Comparison of ENCODE assay signal across 18 cellular contexts in the genomic region with DNA sequence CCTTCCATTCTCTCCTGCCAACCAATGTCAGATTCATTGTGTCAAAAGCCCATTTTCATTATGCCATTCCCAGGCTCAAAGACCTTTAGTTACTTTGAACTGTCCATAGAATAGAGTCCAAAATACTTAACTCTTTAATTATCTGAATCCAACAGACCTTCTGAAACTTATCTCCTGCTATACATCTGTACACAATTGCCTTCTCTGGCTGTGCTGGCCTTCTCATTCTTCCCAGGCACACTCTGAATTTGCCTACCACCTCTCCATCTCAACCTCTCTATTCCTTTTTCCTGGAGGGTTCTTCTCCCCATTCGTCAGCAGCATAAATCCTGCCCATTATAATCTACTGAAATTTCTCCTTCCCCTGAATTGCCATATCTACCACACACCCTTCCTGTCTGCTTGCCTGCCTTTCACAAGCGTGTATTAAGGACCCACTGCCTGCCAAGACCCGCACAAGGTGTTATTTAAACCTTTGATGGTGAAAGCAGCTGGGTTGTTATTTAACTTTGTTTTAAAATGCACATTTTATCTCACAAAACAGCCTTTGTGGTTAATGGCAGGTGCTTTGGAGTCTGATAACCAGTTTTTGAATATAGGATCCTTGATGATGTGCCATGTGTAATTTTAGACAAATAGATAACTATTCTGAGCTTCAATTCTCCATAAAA.
A peak's percentile ranks its signal among the peaks of the same experiment; 100 is the strongest.
DNase-seq lines count a peak whose midpoint lies in the region; ATAC-seq, FAIRE-seq and TF ChIP-seq lines count a peak whose summit lies in the region.
"Had no signal": no experiment of that assay in that cellular context is flagged by ENCODE, and none has a peak within 500 bp of the region (broad histone marks: within the 10 kb centered on the region; RNA-seq: fewer than 3 reads in every experiment).

No MANE protein-coding gene starts in this region.

- no peak overlapping the region for H2BK15ac ChIP-seq in neuronal stem cell (ENCODE audit: low read length)

- no peak overlapping the region for H3K9ac ChIP-seq in neuronal stem cell (ENCODE audit: low read depth, low read length, poor library complexity)
- H3K9ac ChIP-seq: GM23248 had no signal

- H3K27ac ChIP-seq in A549 (peak overlapping the region; percentile 54 to 74; a peak in 5 of 6 replicates), VCaP (peak overlapping the region; percentile 78), neuronal stem cell (replicated peaks; ENCODE audit: low read length) (no peak overlapping the region), coronary artery (no peak overlapping the region), caudate nucleus (ENCODE audit: low read depth, low read length) (no peak overlapping the region)
- H3K27ac ChIP-seq: GM23248 had no signal

- no peak overlapping the region for H3K14ac ChIP-seq in neuronal stem cell (ENCODE audit: low read length)

- H3K36me3 ChIP-seq in neuronal stem cell (replicated peaks in 1 of 2; ENCODE audit: control insufficient read depth in 2 of 2, insufficient read depth in 2 of 2, low read length in 2 of 2) = peaks cover 0 to 10% of the 10 kb centered on the region in 2 donors
- H3K36me3 ChIP-seq: HAP-1 had no signal

- H4K91ac ChIP-seq in neuronal stem cell (ENCODE audit: low read depth, low read length, poor library complexity) = no peak overlapping the region

- H3K18ac ChIP-seq in neuronal stem cell (ENCODE audit: low read length) = peak overlapping the region; percentile 30

- H3K79me1 ChIP-seq in neuronal stem cell (ENCODE audit: low read depth, low read length) = peaks cover 2% of the 10 kb centered on the region

- no peak for TF ChIP-seq POLR2A in A549 (IDR thresholded peaks at IDR 0.05; ENCODE audit: low read length)

- no peaks in the 10 kb centered on the region for H3K27me3 ChIP-seq in neuronal stem cell (ENCODE audit: control insufficient read depth in 3 of 3, insufficient read depth in 3 of 3, low read depth in 1 of 3, low read length in 3 of 3)

- FAIRE-seq in A549 (lab: Jason Lieb, UNC) = no peak
- FAIRE-seq: HTR-8/SVneo had no signal

- H3K4me3 ChIP-seq in A549 (no peak overlapping the region), neuronal stem cell (ENCODE audit: low read length in 2 of 2) (no peak overlapping the region), coronary artery (no peak overlapping the region)
- H3K4me3 ChIP-seq: GM23248, HAP-1 had no signal

- no peak for DNase-seq in A549 (ENCODE audit: low read depth in 1 of 2, low spot score in 1 of 2)
- peak; percentile 88 for DNase-seq in OCI-M1 (lab: John Stamatoyannopoulos, UW)
- DNase-seq in neuronal stem cell (ENCODE audit: low spot score) = no peak
- no peak for DNase-seq in coronary artery (ENCODE audit: low spot score)
- DNase-seq in Kasumi-1 (lab: John Stamatoyannopoulos, UW) = no peak
- DNase-seq in caudate nucleus (lab: John Stamatoyannopoulos, UW) = no peak
- DNase-seq: CD4-positive, alpha-beta T cell; COR-L47; DMS79 treated with DMSO at 0.1 percent for 48 hours; GM23248; NCI-H1436; NCI-H187 treated with DMSO at 0.1 percent for 48 hours; NCI-H2107; NCI-H748 treated with DMSO at 0.1 percent for 48 hours; Right ventricle myocardium superior had no signal

- H3K23ac ChIP-seq in neuronal stem cell (ENCODE audit: low read depth, low read length, poor library complexity) = no peak overlapping the region

- H3K9me3 ChIP-seq in A549 (no peaks in the 10 kb centered on the region), neuronal stem cell (replicated peaks in 1 of 2; ENCODE audit: control insufficient read depth in 2 of 2, insufficient read depth in 1 of 2, low read depth in 1 of 2, low read length in 2 of 2) (no peaks in the 10 kb centered on the region)
- H3K9me3 ChIP-seq: HAP-1 had no signal

- H3K4me2 ChIP-seq in A549 (peak overlapping the region; percentile 54), neuronal stem cell (ENCODE audit: insufficient read depth, low read length, poor library complexity, severe bottlenecking) (no peak overlapping the region)

- TF ChIP-seq CTCF in A549 (IDR thresholded peaks at IDR 0.05) (no peak), VCaP (conservative IDR thresholded peaks at IDR 0.05) (no peak), coronary artery (IDR thresholded peaks at IDR 0.05) (no peak)

- no peak for TF ChIP-seq EP300 in A549 (IDR thresholded peaks at IDR 0.05)

- CTCF ChIA-PET in A549 (lab: Yijun Ruan, JAX) = interaction anchor here (0.8 to 1.2 kb wide), 3 partner anchors 9 to 16 kb away, joined by 3 to 4 read pairs (median 3); no protein-coding TSS in a partner anchor

- WGBS in A549 (ENCODE audit: missing lambda C conversion rate) = 98% methylated on average over 3 of the region's 3 CpGs
- WGBS in neuronal stem cell (ENCODE audit: extremely low coverage in 2 of 2, insufficient read length in 2 of 2, insufficient replicate concordance in 1 of 2), 2 donors = no CpG with 5 or more reads among the region's 3 CpGs

- no peak overlapping the region for H3K4ac ChIP-seq in neuronal stem cell (ENCODE audit: low read length)

- H2BK12ac ChIP-seq in neuronal stem cell (ENCODE audit: low read length) = no peak overlapping the region

- H2AK5ac ChIP-seq in neuronal stem cell (ENCODE audit: low read depth, low read length) = no peak overlapping the region

- no peak overlapping the region for H2BK5ac ChIP-seq in neuronal stem cell (ENCODE audit: low read length)

- TF ChIP-seq RAD21 in A549 (conservative IDR thresholded peaks at IDR 0.05 in 1 of 2, IDR thresholded peaks at IDR 0.05 in 1 of 2) = no peak

- no peak overlapping the region for H4K8ac ChIP-seq in neuronal stem cell (ENCODE audit: low read depth, low read length)

- POLR2A ChIA-PET in A549 (lab: Yijun Ruan, JAX) = no interaction called here

- ATAC-seq in A549 = no peak

- H2BK120ac ChIP-seq in neuronal stem cell (ENCODE audit: low read depth, low read length) = no peak overlapping the region

- no peak overlapping the region for H2AFZ ChIP-seq in neuronal stem cell (ENCODE audit: low read length)
- H2AFZ ChIP-seq: GM23248 had no signal

- H3K4me1 ChIP-seq in A549 (peaks cover 33% of the 10 kb centered on the region), neuronal stem cell (ENCODE audit: control insufficient read depth in 2 of 2, insufficient read depth in 1 of 2, low read depth in 1 of 2, low read length in 2 of 2) (peaks cover 1 to 10% of the 10 kb centered on the region in 2 donors)
- H3K4me1 ChIP-seq: HAP-1 had no signal

TF ChIP-seq in A549, 52 proteins besides CTCF, POLR2A, EP300 and RAD21:
- TF ChIP-seq KDM1A (IDR thresholded peaks at IDR 0.05; ENCODE audit: low read depth) (no peak), EHF (CRISPR knock-in tag; IDR thresholded peaks at IDR 0.05) (no peak), MAZ (IDR thresholded peaks at IDR 0.05; ENCODE audit: borderline replicate concordance, low read depth, low read length) (no peak), TFCP2L1 (CRISPR knock-in tag; IDR thresholded peaks at IDR 0.05) (no peak), POLR2AphosphoS2 (conservative IDR thresholded peaks at IDR 0.05; ENCODE audit: low read length) (no peak), JUN (IDR thresholded peaks at IDR 0.05) (no peak), ZSCAN20 (CRISPR knock-in tag; IDR thresholded peaks at IDR 0.05) (no peak), ZC3H11A (IDR thresholded peaks at IDR 0.05) (no peak), CHD2 (IDR thresholded peaks at IDR 0.05; ENCODE audit: low read length, partially characterized antibody) (no peak), CEBPB (IDR thresholded peaks at IDR 0.05) (no peak)
- TF ChIP-seq, protein P1, sequence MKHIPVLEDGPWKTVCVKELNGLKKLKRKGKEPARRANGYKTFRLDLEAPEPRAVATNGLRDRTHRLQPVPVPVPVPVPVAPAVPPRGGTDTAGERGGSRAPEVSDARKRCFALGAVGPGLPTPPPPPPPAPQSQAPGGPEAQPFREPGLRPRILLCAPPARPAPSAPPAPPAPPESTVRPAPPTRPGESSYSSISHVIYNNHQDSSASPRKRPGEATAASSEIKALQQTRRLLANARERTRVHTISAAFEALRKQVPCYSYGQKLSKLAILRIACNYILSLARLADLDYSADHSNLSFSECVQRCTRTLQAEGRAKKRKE (CRISPR knock-in tag; IDR thresholded peaks at IDR 0.05; ENCODE audit: low read depth) = no peak
- TF ChIP-seq, protein P2, sequence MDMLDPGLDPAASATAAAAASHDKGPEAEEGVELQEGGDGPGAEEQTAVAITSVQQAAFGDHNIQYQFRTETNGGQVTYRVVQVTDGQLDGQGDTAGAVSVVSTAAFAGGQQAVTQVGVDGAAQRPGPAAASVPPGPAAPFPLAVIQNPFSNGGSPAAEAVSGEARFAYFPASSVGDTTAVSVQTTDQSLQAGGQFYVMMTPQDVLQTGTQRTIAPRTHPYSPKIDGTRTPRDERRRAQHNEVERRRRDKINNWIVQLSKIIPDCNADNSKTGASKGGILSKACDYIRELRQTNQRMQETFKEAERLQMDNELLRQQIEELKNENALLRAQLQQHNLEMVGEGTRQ (IDR thresholded peaks at IDR 0.05) = no peak
TF ChIP-seq in A549: peak in this region for 0.

Comparison
In these comparisons a context has a peak if more than half of its experiments do, and no peak if none do; other contexts are left out.
1. H3K27ac ChIP-seq: peak in A549 (2 of 2) and VCaP (single experiment); none in neuronal stem cell (single experiment), coronary artery (0 of 2) and caudate nucleus (single experiment).